ENCODE assay signal across 11 cellular contexts in the genomic region with DNA sequence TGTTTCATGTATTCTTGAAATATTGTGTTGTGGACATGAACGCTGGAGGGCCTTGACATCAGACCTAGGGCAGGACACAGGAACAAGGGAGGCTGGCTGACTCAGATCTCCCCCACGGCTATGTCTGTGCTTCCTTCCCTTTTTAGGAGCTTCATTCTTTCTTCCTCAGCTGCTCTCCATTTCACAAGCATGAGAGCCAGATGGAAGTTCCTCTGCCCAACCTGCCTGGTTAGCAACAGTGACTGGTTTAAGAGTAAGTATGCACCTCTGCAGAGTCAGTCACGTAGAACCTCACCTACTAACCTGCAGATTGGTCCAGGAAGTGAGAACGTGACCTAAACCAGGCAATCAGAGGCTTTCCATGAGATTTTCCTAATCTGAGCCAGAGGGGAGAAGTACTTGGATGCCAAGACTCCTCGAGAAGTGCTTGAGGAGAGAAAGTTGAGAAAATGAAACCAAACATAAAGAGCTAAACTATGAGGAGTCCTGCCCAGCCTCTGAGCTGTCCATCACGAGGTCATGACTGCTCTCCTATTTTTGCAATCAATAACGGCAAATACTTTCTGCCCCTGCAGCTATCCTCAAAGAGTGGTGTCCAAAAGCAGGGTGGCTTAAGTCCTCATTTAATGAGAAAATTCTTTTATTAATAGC.
DNase-seq lines count a peak whose midpoint lies in the region; ATAC-seq and TF ChIP-seq lines count a peak whose summit lies in the region.
"Had no signal": no experiment of that assay in that cellular context is flagged by ENCODE, and none has a peak within 500 bp of the region (broad histone marks: within the 10 kb centered on the region; RNA-seq: fewer than 3 reads in every experiment).

No MANE protein-coding gene starts in this region.

- H3K4me3 ChIP-seq in SU-DHL-6 (ENCODE audit: insufficient read depth, low read length, poor library complexity, severe bottlenecking) (no peak overlapping the region), subcutaneous abdominal adipose tissue (ENCODE audit: low read depth in 1 of 5, low read length in 5 of 5) (peak overlapping the region; percentile 19 to 61 (median 55)), ovary (no peak overlapping the region)

- no peak for TF ChIP-seq POLR2A in ovary (IDR thresholded peaks at IDR 0.05)

- ATAC-seq in left cardiac atrium, result peak; percentile 61 to 95
- ATAC-seq in stimulated activated effector memory CD8-positive, alpha-beta T cell treated with anti-CD3 and anti-CD28 coated beads, Interleukin-12 subunit alpha, Interleukin-12 subunit beta, amount 100 ng/mL, for 72 hours, result no peak

- no peak for TF ChIP-seq CTCF in SU-DHL-6 (IDR thresholded peaks at IDR 0.05; ENCODE audit: insufficient read depth, low read length, poor library complexity, severe bottlenecking)
- TF ChIP-seq CTCF in ovary (IDR thresholded peaks at IDR 0.05), result no peak
- TF ChIP-seq CTCF in type B pancreatic cell (conservative IDR thresholded peaks at IDR 0.05), result no peak

- H3K9ac ChIP-seq in SU-DHL-6 (ENCODE audit: low read length) (no peak overlapping the region), subcutaneous abdominal adipose tissue (ENCODE audit: low read length in 5 of 5) (peak overlapping the region in 3 of 5 donors; percentile 3 to 54 (median 45))

- no peak overlapping the region for H3K27ac Mint-ChIP-seq in stimulated activated effector memory CD8-positive, alpha-beta T cell treated with anti-CD3 and anti-CD28 coated beads, Interleukin-12 subunit alpha, Interleukin-12 subunit beta, amount 100 ng/mL, for 72 hours
- no peak overlapping the region for H3K27ac Mint-ChIP-seq in type B pancreatic cell
- H3K27ac Mint-ChIP-seq: activated naive CD4-positive, alpha-beta T cell treated with anti-CD3 and anti-CD28 coated beads, Interleukin-2, amount 50 U/mL, for 24 hours had no signal

- intact Hi-C loops in left cardiac atrium (cut with DNase I), result no loop called here
- intact Hi-C loops in ovary (cut with DNase I), result no loop called here

- no peak overlapping the region for H3K4me2 ChIP-seq in SU-DHL-6 (ENCODE audit: low read depth, low read length, poor library complexity, severe bottlenecking)

- H3K4me3 Mint-ChIP-seq in stimulated activated effector memory CD8-positive, alpha-beta T cell treated with anti-CD3 and anti-CD28 coated beads, Interleukin-12 subunit alpha, Interleukin-12 subunit beta, amount 100 ng/mL, for 72 hours, result no peak overlapping the region
- no peak overlapping the region for H3K4me3 Mint-ChIP-seq in type B pancreatic cell
- H3K4me3 Mint-ChIP-seq: activated naive CD4-positive, alpha-beta T cell treated with anti-CD3 and anti-CD28 coated beads, Interleukin-2, amount 50 U/mL, for 24 hours had no signal

- no peaks in the 10 kb centered on the region for H3F3A ChIP-seq in SU-DHL-6 (ENCODE audit: insufficient read depth)

- H3K27me3 ChIP-seq in SU-DHL-6 (ENCODE audit: low read length) (no peaks in the 10 kb centered on the region), subcutaneous abdominal adipose tissue (ENCODE audit: control insufficient read depth in 5 of 5, insufficient read depth in 4 of 5, low read length in 5 of 5) (no peaks in the 10 kb centered on the region), ovary (no peaks in the 10 kb centered on the region)

- peaks cover 6% of the 10 kb centered on the region for H3K9me3 Mint-ChIP-seq in stimulated activated effector memory CD8-positive, alpha-beta T cell treated with anti-CD3 and anti-CD28 coated beads, Interleukin-12 subunit alpha, Interleukin-12 subunit beta, amount 100 ng/mL, for 72 hours
- no peaks in the 10 kb centered on the region for H3K9me3 Mint-ChIP-seq in type B pancreatic cell
- H3K9me3 Mint-ChIP-seq: activated naive CD4-positive, alpha-beta T cell treated with anti-CD3 and anti-CD28 coated beads, Interleukin-2, amount 50 U/mL, for 24 hours had no signal

- H3K4me1 ChIP-seq in subcutaneous abdominal adipose tissue (ENCODE audit: control insufficient read depth in 5 of 5, insufficient read depth in 5 of 5, low read length in 5 of 5) (peaks cover 0 to 7% (median 3%) of the 10 kb centered on the region in 5 donors), ovary (ENCODE audit: insufficient read depth) (no peaks in the 10 kb centered on the region)

- H3K79me2 ChIP-seq in SU-DHL-6 (ENCODE audit: insufficient read depth, low read length), result no peaks in the 10 kb centered on the region

- TF ChIP-seq EP300 in ovary (IDR thresholded peaks at IDR 0.05), result no peak

- H2AFZ ChIP-seq in SU-DHL-6 (ENCODE audit: low read depth, low read length, severe bottlenecking), result peak overlapping the region; percentile 44

- H4K20me1 ChIP-seq in SU-DHL-6 (ENCODE audit: low read depth, low read length), result no peaks in the 10 kb centered on the region

- DNase-seq in HCEC 1CT (peak; percentile 70), left cardiac atrium (peak; percentile 33), NCI-H1105 treated with DMSO at 0.1 percent for 48 hours (lab: John Stamatoyannopoulos, UW) (no peak), ovary (no peak), type B pancreatic cell (ENCODE audit: extremely low spot score, unreplicated experiment) (no peak)
- DNase-seq in stimulated activated effector memory CD8-positive, alpha-beta T cell treated with anti-CD3 and anti-CD28 coated beads, Interleukin-12 subunit alpha, Interleukin-12 subunit beta, amount 100 ng/mL, for 72 hours (ENCODE audit: low spot score in 2 of 2), result no peak
- DNase-seq: retina, T-helper 9 cell had no signal

- H3K36me3 ChIP-seq in SU-DHL-6 (ENCODE audit: low read length), result no peaks in the 10 kb centered on the region
- no peaks in the 10 kb centered on the region for H3K36me3 ChIP-seq in subcutaneous abdominal adipose tissue (ENCODE audit: control insufficient read depth in 5 of 5, insufficient read depth in 5 of 5, low read length in 5 of 5)
- no peaks in the 10 kb centered on the region for H3K36me3 ChIP-seq in ovary

- H3K9me3 ChIP-seq in SU-DHL-6 (ENCODE audit: insufficient read depth, low read length) (no peaks in the 10 kb centered on the region), subcutaneous abdominal adipose tissue (ENCODE audit: control insufficient read depth in 5 of 5, low read length in 5 of 5) (no peaks in the 10 kb centered on the region), ovary (no peaks in the 10 kb centered on the region)

- H3K36me3 Mint-ChIP-seq in stimulated activated effector memory CD8-positive, alpha-beta T cell treated with anti-CD3 and anti-CD28 coated beads, Interleukin-12 subunit alpha, Interleukin-12 subunit beta, amount 100 ng/mL, for 72 hours, result no peaks in the 10 kb centered on the region
- H3K36me3 Mint-ChIP-seq in type B pancreatic cell, result no peaks in the 10 kb centered on the region
- H3K36me3 Mint-ChIP-seq: activated naive CD4-positive, alpha-beta T cell treated with anti-CD3 and anti-CD28 coated beads, Interleukin-2, amount 50 U/mL, for 24 hours had no signal

- peaks cover 7% of the 10 kb centered on the region for H3K4me1 Mint-ChIP-seq in stimulated activated effector memory CD8-positive, alpha-beta T cell treated with anti-CD3 and anti-CD28 coated beads, Interleukin-12 subunit alpha, Interleukin-12 subunit beta, amount 100 ng/mL, for 72 hours
- H3K4me1 Mint-ChIP-seq in type B pancreatic cell (ENCODE audit: unreplicated experiment), result no peaks in the 10 kb centered on the region
- H3K4me1 Mint-ChIP-seq: activated naive CD4-positive, alpha-beta T cell treated with anti-CD3 and anti-CD28 coated beads, Interleukin-2, amount 50 U/mL, for 24 hours had no signal

- H3K27me3 Mint-ChIP-seq in type B pancreatic cell, result no peaks in the 10 kb centered on the region

- 75 to 82% (median 80%) methylated on average over 7 of the region's 7 CpGs for WGBS in ovary, 3 donors

- no peak overlapping the region for H3K27ac ChIP-seq in SU-DHL-6 (ENCODE audit: low read depth, low read length)
- peak overlapping the region; percentile 63 for H3K27ac ChIP-seq in subcutaneous abdominal adipose tissue (ENCODE audit: low read depth, low read length)
- H3K27ac ChIP-seq in ovary, result no peak overlapping the region

- H3K9me2 ChIP-seq in SU-DHL-6 (replicated peaks; ENCODE audit: insufficient read depth, low read length), result no peaks in the 10 kb centered on the region

Comparison
In these comparisons a context has a peak if more than half of its experiments do, and no peak if none do; other contexts are left out.
1. DNase-seq: peak in HCEC 1CT (single experiment) and left cardiac atrium (single experiment); none in NCI-H1105 treated with DMSO at 0.1 percent for 48 hours (single experiment), stimulated activated effector memory CD8-positive, alpha-beta T cell treated with anti-CD3 and anti-CD28 coated beads, Interleukin-12 subunit alpha, Interleukin-12 subunit beta, amount 100 ng/mL, for 72 hours (0 of 2), ovary (0 of 5) and type B pancreatic cell (single experiment).
2. H3K4me3 ChIP-seq: peak in subcutaneous abdominal adipose tissue (5 of 5); none in SU-DHL-6 (single experiment) and ovary (single experiment).